In the genomic region with DNA sequence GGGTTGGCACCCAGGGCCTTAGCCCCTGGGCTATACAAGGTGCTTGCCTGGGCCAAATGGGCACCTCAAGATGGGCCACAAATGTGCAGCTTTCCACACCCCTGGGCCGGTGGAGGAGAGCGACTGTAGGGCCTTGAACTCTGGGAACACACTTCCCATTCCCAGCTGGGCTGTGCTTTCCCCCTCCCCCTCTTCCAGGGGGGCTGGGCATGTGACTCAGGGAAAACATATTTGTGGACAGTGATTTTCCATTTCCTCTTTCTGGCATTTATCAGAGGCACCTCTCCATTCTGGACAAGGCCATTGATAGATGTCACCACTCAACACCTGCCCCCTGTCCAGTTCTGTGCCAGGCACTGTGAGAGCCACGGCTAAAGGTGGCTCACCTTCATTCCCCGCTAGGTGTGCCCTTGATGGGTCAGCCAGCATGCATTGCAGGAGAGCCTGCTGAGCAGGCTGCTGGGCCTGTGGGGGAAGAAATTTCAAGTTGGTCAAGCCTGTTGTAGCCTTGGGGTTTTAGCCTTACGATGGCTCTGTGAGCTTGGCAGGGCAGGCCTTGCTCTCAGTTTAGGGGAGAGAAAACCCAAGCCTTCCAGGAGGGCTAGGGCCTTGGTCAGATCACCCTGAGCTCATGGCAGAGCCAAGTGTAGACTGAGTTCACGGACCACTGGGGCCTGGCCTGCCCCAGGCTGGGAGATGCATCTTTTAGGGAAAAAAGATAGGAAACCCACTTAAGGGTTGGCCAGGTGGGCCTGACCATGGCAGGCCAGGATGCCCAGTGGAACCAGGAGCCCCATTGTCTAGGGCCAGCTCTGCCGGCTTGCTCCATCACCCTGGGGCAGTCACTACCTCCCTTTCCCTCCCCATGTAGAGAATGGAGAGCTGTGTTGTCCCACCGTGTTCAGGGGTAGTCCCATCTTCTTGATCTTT, we compare ENCODE assay signal across 1 cellular context.
TF ChIP-seq lines count a peak whose summit lies in the region.

No MANE protein-coding gene starts in this region.

TF ChIP-seq in HepG2, 621 proteins besides CTCF, POLR2A, EP300 and RAD21 (continued from another document and continues in another):
- no peak for TF ChIP-seq KIAA2018 (CRISPR knock-in tag; IDR thresholded peaks at IDR 0.05; ENCODE audit: borderline replicate concordance)
- TF ChIP-seq ZFP1 (CRISPR knock-in tag; IDR thresholded peaks at IDR 0.05): no peak
- no peak for TF ChIP-seq ZNF616 (CRISPR knock-in tag; IDR thresholded peaks at IDR 0.05; ENCODE audit: low read depth)
- TF ChIP-seq ZNF574 (CRISPR knock-in tag; IDR thresholded peaks at IDR 0.05): peak; percentile 46; the same call in 1 of the 2 replicates
- no peak for TF ChIP-seq ZNF547 (CRISPR knock-in tag; IDR thresholded peaks at IDR 0.05)
- no peak for TF ChIP-seq CENPBD1 (CRISPR knock-in tag; IDR thresholded peaks at IDR 0.05; ENCODE audit: borderline replicate concordance, low read depth)
- peak; percentile 82 for TF ChIP-seq HNF4A (CRISPR knock-in tag; IDR thresholded peaks at IDR 0.05)
- TF ChIP-seq RAD51 (IDR thresholded peaks at IDR 0.05; ENCODE audit: borderline replicate concordance): peak; percentile 48; the same call in 1 of the 2 replicates
- TF ChIP-seq ARID5B (CRISPR knock-in tag; IDR thresholded peaks at IDR 0.05): peak; percentile 90
- TF ChIP-seq, protein P1, sequence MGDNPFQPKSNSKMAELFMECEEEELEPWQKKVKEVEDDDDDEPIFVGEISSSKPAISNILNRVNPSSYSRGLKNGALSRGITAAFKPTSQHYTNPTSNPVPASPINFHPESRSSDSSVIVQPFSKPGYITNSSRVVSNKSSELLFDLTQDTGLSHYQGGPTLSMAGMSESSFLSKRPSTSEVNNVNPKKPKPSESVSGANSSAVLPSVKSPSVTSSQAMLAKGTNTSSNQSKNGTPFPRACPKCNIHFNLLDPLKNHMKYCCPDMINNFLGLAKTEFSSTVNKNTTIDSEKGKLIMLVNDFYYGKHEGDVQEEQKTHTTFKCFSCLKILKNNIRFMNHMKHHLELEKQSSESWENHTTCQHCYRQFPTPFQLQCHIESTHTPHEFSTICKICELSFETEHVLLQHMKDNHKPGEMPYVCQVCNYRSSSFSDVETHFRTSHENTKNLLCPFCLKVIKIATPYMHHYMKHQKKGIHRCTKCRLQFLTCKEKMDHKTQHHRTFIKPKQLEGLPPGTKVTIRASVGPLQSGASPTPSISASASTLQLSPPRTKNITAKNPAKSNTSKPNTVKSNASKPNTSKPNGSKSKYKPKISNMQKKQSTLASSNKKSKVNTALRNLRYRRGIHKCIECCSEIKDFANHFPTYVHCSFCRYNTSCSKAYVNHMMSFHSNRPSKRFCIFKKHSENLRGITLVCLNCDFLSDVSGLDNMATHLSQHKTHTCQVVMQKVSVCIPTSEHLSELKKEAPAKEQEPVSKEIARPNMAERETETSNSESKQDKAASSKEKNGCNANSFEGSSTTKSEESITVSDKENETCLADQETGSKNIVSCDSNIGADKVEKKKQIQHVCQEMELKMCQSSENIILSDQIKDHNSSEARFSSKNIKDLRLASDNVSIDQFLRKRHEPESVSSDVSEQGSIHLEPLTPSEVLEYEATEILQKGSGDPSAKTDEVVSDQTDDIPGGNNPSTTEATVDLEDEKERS (CRISPR knock-in tag; IDR thresholded peaks at IDR 0.05): no peak
- TF ChIP-seq MED1 (CRISPR knock-in tag; IDR thresholded peaks at IDR 0.05): peak; percentile 89
- TF ChIP-seq SNAPC2 (CRISPR knock-in tag; IDR thresholded peaks at IDR 0.05): no peak
- no peak for TF ChIP-seq EZH2 (conservative IDR thresholded peaks at IDR 0.05; ENCODE audit: low read depth, low read length)
- no peak for TF ChIP-seq REPIN1 (CRISPR knock-in tag; IDR thresholded peaks at IDR 0.05; ENCODE audit: borderline replicate concordance, low read depth)
- TF ChIP-seq WIZ (CRISPR knock-in tag; IDR thresholded peaks at IDR 0.05): no peak
- no peak for TF ChIP-seq MBD4 (IDR thresholded peaks at IDR 0.05; ENCODE audit: borderline replicate concordance, low read length)
- TF ChIP-seq SIX1 (CRISPR knock-in tag; IDR thresholded peaks at IDR 0.05; ENCODE audit: borderline replicate concordance): no peak
- peak; percentile 57 for TF ChIP-seq UBTF (CRISPR knock-in tag; IDR thresholded peaks at IDR 0.05)
- TF ChIP-seq ZNF709 (CRISPR knock-in tag; IDR thresholded peaks at IDR 0.05): peak; percentile 49; the same call in 1 of the 2 replicates
- TF ChIP-seq, protein P2, sequence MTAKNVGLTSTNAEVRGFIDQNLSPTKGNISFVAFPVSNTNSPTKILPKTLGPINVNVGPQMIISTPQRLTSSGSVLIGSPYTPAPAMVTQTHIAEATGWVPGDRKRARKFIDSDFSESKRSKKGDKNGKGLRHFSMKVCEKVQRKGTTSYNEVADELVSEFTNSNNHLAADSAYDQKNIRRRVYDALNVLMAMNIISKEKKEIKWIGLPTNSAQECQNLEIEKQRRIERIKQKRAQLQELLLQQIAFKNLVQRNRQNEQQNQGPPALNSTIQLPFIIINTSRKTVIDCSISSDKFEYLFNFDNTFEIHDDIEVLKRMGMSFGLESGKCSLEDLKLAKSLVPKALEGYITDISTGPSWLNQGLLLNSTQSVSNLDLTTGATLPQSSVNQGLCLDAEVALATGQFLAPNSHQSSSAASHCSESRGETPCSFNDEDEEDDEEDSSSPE (CRISPR knock-in tag; IDR thresholded peaks at IDR 0.05): no peak
- TF ChIP-seq NR2F1 (CRISPR knock-in tag; IDR thresholded peaks at IDR 0.05): peak in 1 of 2 experiments; percentile 48; a peak in 1 of 4 replicates
- TF ChIP-seq YY1 (IDR thresholded peaks at IDR 0.05; ENCODE audit: insufficient read depth, insufficient replicate concordance, low read depth, low read length): no peak
- TF ChIP-seq ZNF484 (CRISPR knock-in tag; IDR thresholded peaks at IDR 0.05; ENCODE audit: borderline replicate concordance, low read depth): no peak
- no peak for TF ChIP-seq ZNF777 (CRISPR knock-in tag; IDR thresholded peaks at IDR 0.05)
- TF ChIP-seq ZNF460 (CRISPR knock-in tag; IDR thresholded peaks at IDR 0.05; ENCODE audit: borderline replicate concordance): no peak
